ENCODE assay signal across 17 cellular contexts in the genomic region with DNA sequence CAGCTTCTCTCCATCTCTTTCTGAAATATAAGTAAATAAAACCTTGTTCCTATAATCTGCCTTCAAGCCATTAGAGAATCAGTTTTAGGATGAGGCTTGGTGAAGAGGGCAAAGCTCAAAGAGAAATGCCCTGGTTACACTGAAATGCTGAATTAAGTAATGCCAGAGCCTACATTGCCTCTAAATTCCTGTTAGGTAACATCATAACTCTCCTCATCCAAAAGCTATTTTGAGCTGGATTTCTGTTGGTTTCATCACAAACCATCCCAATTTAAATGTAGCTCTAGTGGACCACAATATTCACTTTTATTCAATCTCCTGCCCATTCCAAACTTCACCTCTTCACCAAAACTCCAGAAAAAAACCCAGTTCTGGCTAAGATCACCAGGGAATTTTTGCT.
DNase-seq lines count a peak whose midpoint lies in the region; ATAC-seq and TF ChIP-seq lines count a peak whose summit lies in the region.
"Had no signal": no experiment of that assay in that cellular context is flagged by ENCODE, and none has a peak within 500 bp of the region (broad histone marks: within the 10 kb centered on the region; RNA-seq: fewer than 3 reads in every experiment).

No MANE protein-coding gene starts in this region.

- CTCF ChIA-PET in AG04449 (lab: Yijun Ruan, JAX): interaction anchor here (1.2 kb wide), 1 partner anchor 9 kb away, joined by 3 read pairs; no protein-coding TSS in a partner anchor

- POLR2A ChIA-PET in AG04449 (lab: Yijun Ruan, JAX): interaction anchor here (0.6 kb wide), 1 partner anchor 10 kb away, joined by 3 read pairs; no protein-coding TSS in a partner anchor

- peaks cover 6% of the 10 kb centered on the region for H3K4me1 ChIP-seq in HAP-1
- H3K4me1 ChIP-seq: vagina had no signal

- no peak for ATAC-seq in HG03520 (IDR thresholded peaks at IDR 0.05; ENCODE audit: unreplicated experiment)
- ATAC-seq: stimulated activated naive CD8-positive, alpha-beta T cell treated with anti-CD3 and anti-CD28 coated beads, Interleukin-15, amount 100 ng/mL, for 72 hours had no signal

- DNase-seq in AG04449 (ENCODE audit: low read depth, low spot score) (peak; percentile 4), H4 (ENCODE audit: low spot score) (peak; percentile 11), astrocyte of the hippocampus (ENCODE audit: low read depth, low spot score) (peak; percentile 70), iris pigment epithelial cell (ENCODE audit: low read depth) (peak; percentile 12), 8988T (no peak), HAP-1 (ENCODE audit: low spot score in 2 of 2) (no peak), NCI-H345 (lab: John Stamatoyannopoulos, UW) (no peak)
- DNase-seq: activated T-cell treated with anti-CD3 and anti-CD28 coated beads, Interleukin-2, amount 50 U/mL, for 24 hours; H9; head of caudate nucleus; immature natural killer cell; MM.1S; NCI-H2029; NCI-H526; stimulated activated naive CD8-positive, alpha-beta T cell treated with anti-CD3 and anti-CD28 coated beads, Interleukin-15, amount 100 ng/mL, for 72 hours had no signal

- H3K9me3 ChIP-seq in HAP-1: no peaks in the 10 kb centered on the region
- H3K9me3 ChIP-seq: vagina had no signal

- H3K4me3 ChIP-seq in AG04449 (ENCODE audit: low read depth, low read length): no peak overlapping the region
- no peak overlapping the region for H3K4me3 ChIP-seq in HAP-1
- H3K4me3 ChIP-seq: vagina had no signal

- H3K27me3 ChIP-seq in HAP-1 (ENCODE audit: low read depth): no peaks in the 10 kb centered on the region
- H3K27me3 ChIP-seq: vagina had no signal

- TF ChIP-seq CTCF in AG04449 (IDR thresholded peaks at IDR 0.05; ENCODE audit: insufficient read depth, low read length, missing control alignments): no peak

- H3K36me3 ChIP-seq in HAP-1 (replicated peaks): no peaks in the 10 kb centered on the region
- H3K36me3 ChIP-seq: vagina had no signal

- in situ Hi-C loops in HAP-1 (cut with MboI; ENCODE audit: low sequenced_read_pairs): no loop called here

Comparison
In these comparisons a context has a peak if more than half of its experiments do, and no peak if none do; other contexts are left out.
1. DNase-seq: peak in AG04449 (single experiment), H4 (single experiment), astrocyte of the hippocampus (single experiment) and iris pigment epithelial cell (single experiment); none in 8988T (single experiment), HAP-1 (0 of 2) and NCI-H345 (single experiment).